Comparison of ENCODE assay signal across 8 cellular contexts in genomic region chr21:25708467-25709065, GRCh38.
DNase-seq lines count a peak whose midpoint lies in the region; ATAC-seq, FAIRE-seq and TF ChIP-seq lines count a peak whose summit lies in the region.

No MANE protein-coding gene starts in this region.

- no peak overlapping the region for H3K9ac ChIP-seq in SU-DHL-6 (ENCODE audit: low read length)

- no peak for ATAC-seq in GM21619 (IDR thresholded peaks at IDR 0.05; ENCODE audit: unreplicated experiment)

- H4K20me1 ChIP-seq in SU-DHL-6 (ENCODE audit: low read depth, low read length) = no peaks in the 10 kb centered on the region

- TF ChIP-seq CTCF in SU-DHL-6 (IDR thresholded peaks at IDR 0.05; ENCODE audit: insufficient read depth, low read length, poor library complexity, severe bottlenecking) (peak; percentile 36), astrocyte of the cerebellum (IDR thresholded peaks at IDR 0.05; ENCODE audit: low read depth, low read length, missing control alignments) (peak; percentile 74)

- 0 out of 2 replicates have a peak, but pooled peaks cover 5% of the 10 kb centered on the region for H3F3A ChIP-seq in SU-DHL-6 (ENCODE audit: insufficient read depth)

- H3K9me3 ChIP-seq in SU-DHL-6 (ENCODE audit: insufficient read depth, low read length) = no peaks in the 10 kb centered on the region

- H3K27ac ChIP-seq in SU-DHL-6 (ENCODE audit: low read depth, low read length) = no peak overlapping the region

- H2AFZ ChIP-seq in SU-DHL-6 (ENCODE audit: low read depth, low read length, severe bottlenecking) = peak overlapping the region; percentile 73

- FAIRE-seq in islet of Langerhans (lab: Jason Lieb, UNC) = peak; percentile 99

- in situ Hi-C loops in KBM-7 (cut with MboI; ENCODE audit: low pct_unique_long_range_greater_than_20kb, low sequenced_read_pairs) (no loop called here), astrocyte of the cerebellum (cut with HindIII; ENCODE audit: low sequenced_read_pairs) (no loop called here)

- DNase-seq in NCI-H146 (lab: John Stamatoyannopoulos, UW) = peak; percentile 16
- no peak for DNase-seq in NCI-H146 treated with DMSO at 0.1 percent for 48 hours (lab: John Stamatoyannopoulos, UW; ENCODE audit: unreplicated experiment)
- peak; percentile 55 for DNase-seq in KBM-7
- peak; percentile 26 for DNase-seq in astrocyte of the cerebellum (ENCODE audit: low read depth)
- DNase-seq in stimulated activated CD4-positive, alpha-beta T cell treated with anti-CD3 and anti-CD28 coated beads, Interleukin-4, amount 100 ng/mL, for 1 hour = peak; percentile 29

- no peaks in the 10 kb centered on the region for H3K27me3 ChIP-seq in SU-DHL-6 (ENCODE audit: low read length)

- no peaks in the 10 kb centered on the region for H3K36me3 ChIP-seq in SU-DHL-6 (ENCODE audit: low read length)

- H3K4me3 ChIP-seq in SU-DHL-6 (ENCODE audit: insufficient read depth, low read length, poor library complexity, severe bottlenecking) (no peak overlapping the region), astrocyte of the cerebellum (ENCODE audit: low read depth, low read length) (no peak overlapping the region)

- H3K79me2 ChIP-seq in SU-DHL-6 (ENCODE audit: insufficient read depth, low read length) = no peaks in the 10 kb centered on the region

- H3K9me2 ChIP-seq in SU-DHL-6 (replicated peaks; ENCODE audit: insufficient read depth, low read length) = no peaks in the 10 kb centered on the region

- no peak overlapping the region for H3K4me2 ChIP-seq in SU-DHL-6 (ENCODE audit: low read depth, low read length, poor library complexity, severe bottlenecking)
